Comparison of ENCODE assay signal across 1 cellular context in the genomic region with DNA sequence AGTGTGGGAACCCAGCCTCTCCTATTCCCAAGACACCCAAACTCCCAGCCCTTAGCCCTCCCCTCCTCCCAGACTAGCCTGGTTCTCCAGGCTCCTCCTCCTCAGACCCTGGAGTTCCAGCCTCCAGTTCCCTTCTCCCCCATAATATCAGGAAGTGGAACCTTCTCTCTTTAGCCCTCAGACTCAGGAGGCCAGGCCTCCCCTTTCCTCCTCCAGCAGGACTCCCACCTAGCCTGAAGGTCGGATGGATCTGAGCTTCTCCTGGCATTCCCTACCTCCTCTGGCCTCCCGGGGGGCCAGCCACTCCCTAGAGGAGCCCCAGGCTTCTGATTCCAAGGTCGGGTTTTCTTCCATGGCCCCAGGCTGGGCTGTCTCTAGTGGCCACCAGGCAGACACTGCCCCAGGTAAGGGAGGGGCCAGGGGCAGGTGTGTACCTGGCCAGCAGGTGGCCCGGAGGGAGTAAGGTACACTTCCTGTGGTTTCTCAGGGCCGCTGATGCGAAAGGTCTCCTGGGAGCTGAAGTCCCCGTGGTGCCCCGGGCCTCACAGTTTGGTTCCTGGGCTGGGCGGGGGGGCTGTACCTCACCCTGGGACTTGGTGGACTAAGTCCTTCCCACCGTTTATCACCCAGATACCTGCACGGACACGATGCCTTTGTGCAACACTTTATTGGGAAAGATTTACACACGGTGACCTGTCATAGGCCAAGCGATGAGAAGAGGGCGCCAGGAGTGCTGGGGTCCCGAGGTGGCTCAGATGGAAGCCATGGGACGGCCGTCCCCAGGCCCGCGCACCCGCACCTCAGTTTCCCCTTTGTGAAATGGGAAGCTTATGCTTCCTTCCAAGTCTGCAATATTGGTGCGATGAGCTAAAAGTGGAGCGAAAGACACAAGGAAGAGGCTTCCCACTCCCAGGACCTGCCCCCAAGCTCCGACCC.
TF ChIP-seq lines count a peak whose summit lies in the region.

A gene with protein sequence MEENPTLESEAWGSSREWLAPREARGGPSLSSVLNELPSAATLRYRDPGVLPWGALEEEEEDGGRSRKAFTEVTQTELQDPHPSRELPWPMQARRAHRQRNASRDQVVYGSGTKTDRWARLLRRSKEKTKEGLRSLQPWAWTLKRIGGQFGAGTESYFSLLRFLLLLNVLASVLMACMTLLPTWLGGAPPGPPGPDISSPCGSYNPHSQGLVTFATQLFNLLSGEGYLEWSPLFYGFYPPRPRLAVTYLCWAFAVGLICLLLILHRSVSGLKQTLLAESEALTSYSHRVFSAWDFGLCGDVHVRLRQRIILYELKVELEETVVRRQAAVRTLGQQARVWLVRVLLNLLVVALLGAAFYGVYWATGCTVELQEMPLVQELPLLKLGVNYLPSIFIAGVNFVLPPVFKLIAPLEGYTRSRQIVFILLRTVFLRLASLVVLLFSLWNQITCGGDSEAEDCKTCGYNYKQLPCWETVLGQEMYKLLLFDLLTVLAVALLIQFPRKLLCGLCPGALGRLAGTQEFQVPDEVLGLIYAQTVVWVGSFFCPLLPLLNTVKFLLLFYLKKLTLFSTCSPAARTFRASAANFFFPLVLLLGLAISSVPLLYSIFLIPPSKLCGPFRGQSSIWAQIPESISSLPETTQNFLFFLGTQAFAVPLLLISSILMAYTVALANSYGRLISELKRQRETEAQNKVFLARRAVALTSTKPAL (minus strand): TSS at position 397 of the 936 bp plus-strand sequence. CDS start 43 bp downstream, at position 354.

TF ChIP-seq in GM12878, 131 proteins besides CTCF, POLR2A, EP300 and RAD21 (continued from another document):
- TF ChIP-seq, protein P1, sequence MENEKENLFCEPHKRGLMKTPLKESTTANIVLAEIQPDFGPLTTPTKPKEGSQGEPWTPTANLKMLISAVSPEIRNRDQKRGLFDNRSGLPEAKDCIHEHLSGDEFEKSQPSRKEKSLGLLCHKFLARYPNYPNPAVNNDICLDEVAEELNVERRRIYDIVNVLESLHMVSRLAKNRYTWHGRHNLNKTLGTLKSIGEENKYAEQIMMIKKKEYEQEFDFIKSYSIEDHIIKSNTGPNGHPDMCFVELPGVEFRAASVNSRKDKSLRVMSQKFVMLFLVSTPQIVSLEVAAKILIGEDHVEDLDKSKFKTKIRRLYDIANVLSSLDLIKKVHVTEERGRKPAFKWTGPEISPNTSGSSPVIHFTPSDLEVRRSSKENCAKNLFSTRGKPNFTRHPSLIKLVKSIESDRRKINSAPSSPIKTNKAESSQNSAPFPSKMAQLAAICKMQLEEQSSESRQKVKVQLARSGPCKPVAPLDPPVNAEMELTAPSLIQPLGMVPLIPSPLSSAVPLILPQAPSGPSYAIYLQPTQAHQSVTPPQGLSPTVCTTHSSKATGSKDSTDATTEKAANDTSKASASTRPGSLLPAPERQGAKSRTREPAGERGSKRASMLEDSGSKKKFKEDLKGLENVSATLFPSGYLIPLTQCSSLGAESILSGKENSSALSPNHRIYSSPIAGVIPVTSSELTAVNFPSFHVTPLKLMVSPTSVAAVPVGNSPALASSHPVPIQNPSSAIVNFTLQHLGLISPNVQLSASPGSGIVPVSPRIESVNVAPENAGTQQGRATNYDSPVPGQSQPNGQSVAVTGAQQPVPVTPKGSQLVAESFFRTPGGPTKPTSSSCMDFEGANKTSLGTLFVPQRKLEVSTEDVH (IDR thresholded peaks at IDR 0.05; ENCODE audit: low read depth, partially characterized antibody), result no peak
- TF ChIP-seq JUND (IDR thresholded peaks at IDR 0.05; ENCODE audit: low read depth, low read length) (no peak), POLR2AphosphoS2 (IDR thresholded peaks at IDR 0.05; ENCODE audit: low read depth, low read length) (no peak), MEF2B (IDR thresholded peaks at IDR 0.05; ENCODE audit: partially characterized antibody, poor library complexity, severe bottlenecking) (peak; percentile 81), GATAD2B (conservative IDR thresholded peaks at IDR 0.05; ENCODE audit: low read depth) (no peak), PAX8 (IDR thresholded peaks at IDR 0.05) (no peak), TAF1 (IDR thresholded peaks at IDR 0.05; ENCODE audit: borderline replicate concordance, low read depth, low read length) (no peak), CEBPZ (IDR thresholded peaks at IDR 0.05; ENCODE audit: low read depth, low read length) (no peak), IKZF1 (conservative IDR thresholded peaks at IDR 0.05) (0 out of 2 replicates have a peak, but pooled peaks have one; percentile 14), SMARCA5 (IDR thresholded peaks at IDR 0.05) (no peak), SREBF1 (IDR thresholded peaks at IDR 0.05; ENCODE audit: low read length) (no peak), USF2 (IDR thresholded peaks at IDR 0.05; ENCODE audit: borderline replicate concordance, low read depth, low read length) (no peak), EED (IDR thresholded peaks at IDR 0.05; ENCODE audit: low read depth) (no peak), SRF (IDR thresholded peaks at IDR 0.05; ENCODE audit: low read depth in 2 of 2, low read length in 2 of 2) (no peak), SREBF2 (IDR thresholded peaks at IDR 0.05; ENCODE audit: low read length) (no peak), LARP7 (IDR thresholded peaks at IDR 0.05) (no peak), ZNF217 (IDR thresholded peaks at IDR 0.05) (0 out of 2 replicates have a peak, but pooled peaks have one; percentile 42), HCFC1 (IDR thresholded peaks at IDR 0.05; ENCODE audit: low read length) (no peak)
- TF ChIP-seq, protein P2, sequence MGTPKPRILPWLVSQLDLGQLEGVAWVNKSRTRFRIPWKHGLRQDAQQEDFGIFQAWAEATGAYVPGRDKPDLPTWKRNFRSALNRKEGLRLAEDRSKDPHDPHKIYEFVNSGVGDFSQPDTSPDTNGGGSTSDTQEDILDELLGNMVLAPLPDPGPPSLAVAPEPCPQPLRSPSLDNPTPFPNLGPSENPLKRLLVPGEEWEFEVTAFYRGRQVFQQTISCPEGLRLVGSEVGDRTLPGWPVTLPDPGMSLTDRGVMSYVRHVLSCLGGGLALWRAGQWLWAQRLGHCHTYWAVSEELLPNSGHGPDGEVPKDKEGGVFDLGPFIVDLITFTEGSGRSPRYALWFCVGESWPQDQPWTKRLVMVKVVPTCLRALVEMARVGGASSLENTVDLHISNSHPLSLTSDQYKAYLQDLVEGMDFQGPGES (IDR thresholded peaks at IDR 0.05), result no peak
